ENCODE assay signal across 17 cellular contexts in genomic region chr12:27000962-27001361, GRCh38.
"Had no signal": no experiment of that assay in that cellular context is flagged by ENCODE, and none has a peak within 500 bp of the region (broad histone marks: within the 10 kb centered on the region; RNA-seq: fewer than 3 reads in every experiment).

No MANE protein-coding gene starts in this region.

- DNase-seq: activated effector memory CD4-positive, alpha-beta T cell treated with Interleukin-2 at 50 U/mL for 16 hours; activated T-cell treated with anti-CD3 and anti-CD28 coated beads for 4 hours; brain microvascular endothelial cell; endodermal cell; hippocampal formation; left cardiac atrium; lower lobe of right lung; midbrain; nucleus accumbens; right cardiac atrium; small intestine; stomach; T-helper 1 cell had no signal

- H3K9me3 Mint-ChIP-seq: activated naive CD4-positive, alpha-beta T cell treated with anti-CD3 and anti-CD28 coated beads, Interleukin-2, amount 50 U/mL, for 24 hours; endodermal cell had no signal

- H3K4me3 ChIP-seq: lower lobe of right lung, stomach, thoracic aorta had no signal

- H3K27me3 Mint-ChIP-seq: activated naive CD4-positive, alpha-beta T cell treated with anti-CD3 and anti-CD28 coated beads, Interleukin-2, amount 50 U/mL, for 24 hours; progenitor cell of endocrine pancreas had no signal

- H3K27ac ChIP-seq: brain microvascular endothelial cell, lower lobe of right lung, stomach, thoracic aorta had no signal

- H3K27ac Mint-ChIP-seq: activated naive CD4-positive, alpha-beta T cell treated with anti-CD3 and anti-CD28 coated beads, Interleukin-2, amount 50 U/mL, for 24 hours; progenitor cell of endocrine pancreas had no signal

- H3K36me3 ChIP-seq: brain microvascular endothelial cell, thoracic aorta had no signal

- ATAC-seq: esophagus mucosa, left cardiac atrium, lower lobe of right lung, right cardiac atrium had no signal

- H3K4me3 Mint-ChIP-seq: activated naive CD4-positive, alpha-beta T cell treated with anti-CD3 and anti-CD28 coated beads, Interleukin-2, amount 50 U/mL, for 24 hours; endodermal cell had no signal

- H3K27me3 ChIP-seq: brain microvascular endothelial cell, stomach had no signal

- H3K9me3 ChIP-seq: lower lobe of right lung, stomach, thoracic aorta had no signal
